Comparison of ENCODE assay signal across 11 cellular contexts in the genomic region with DNA sequence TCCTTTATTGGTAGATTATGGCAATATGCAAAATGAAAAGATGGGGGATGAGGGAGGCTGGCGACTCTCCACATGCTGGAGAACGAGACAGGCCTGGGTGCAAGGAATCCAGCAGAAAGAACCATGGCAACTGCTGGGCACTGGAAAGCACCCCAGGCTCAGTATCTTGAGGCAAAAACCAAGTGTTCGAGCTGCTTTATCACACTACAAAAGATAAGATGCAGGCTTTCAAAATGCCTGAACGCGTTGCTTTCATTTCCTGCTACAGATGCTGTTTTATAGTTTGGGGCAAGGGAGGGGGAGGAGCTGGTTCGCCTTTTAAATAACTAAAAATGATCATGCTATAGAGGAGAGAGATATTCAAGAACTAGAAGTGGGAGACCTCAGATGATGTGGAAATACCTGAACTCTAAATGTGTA. TPM values are rescaled to one million over a fixed set of nuclear protein-coding genes. Genes with fewer than 3 reads are reported as not detected.
DNase-seq lines count a peak whose midpoint lies in the region; ATAC-seq and TF ChIP-seq lines count a peak whose summit lies in the region.
"Had no signal": no experiment of that assay in that cellular context is flagged by ENCODE, and none has a peak within 500 bp of the region (broad histone marks: within the 10 kb centered on the region; RNA-seq: fewer than 3 reads in every experiment).

No MANE protein-coding gene starts in this region.

- peak overlapping the region; percentile 79 for H3K4me3 Mint-ChIP-seq in CD8-positive, alpha-beta T cell
- H3K4me3 Mint-ChIP-seq in GM23338 = no peak overlapping the region
- peak overlapping the region; percentile 65 for H3K4me3 Mint-ChIP-seq in memory B cell

- peaks cover 60% of the 10 kb centered on the region for H3K4me1 ChIP-seq in CD8-positive, alpha-beta T cell (ENCODE audit: insufficient read depth, low read length)
- peaks cover 11% of the 10 kb centered on the region; the same call in 1 of the 2 replicates for H3K4me1 ChIP-seq in GM23338 (ENCODE audit: insufficient read depth)

- H3K36me3 Mint-ChIP-seq in CD8-positive, alpha-beta T cell = peaks cover 60% of the 10 kb centered on the region
- H3K36me3 Mint-ChIP-seq in GM23338 (ENCODE audit: low read depth) (no peaks in the 10 kb centered on the region; the same call in 1 of the 3 replicates), memory B cell (peaks cover 8% of the 10 kb centered on the region)

- POLR2A ChIA-PET in CD8-positive, alpha-beta T cell (lab: Charles Lee) = interaction anchor here (0.9 to 3.5 kb wide), 7 partner anchors 14 to 68 kb away, joined by 3 to 23 read pairs (median 7); partner anchors contain the start of gene NIN

- H3F3A ChIP-seq in GM23338 (replicated peaks; ENCODE audit: low read depth) = no peaks in the 10 kb centered on the region

- no peaks in the 10 kb centered on the region for H3K36me3 ChIP-seq in CD8-positive, alpha-beta T cell (ENCODE audit: insufficient read depth, low read length)
- no peaks in the 10 kb centered on the region for H3K36me3 ChIP-seq in GM23338 (ENCODE audit: insufficient read depth)

- peak overlapping the region; percentile 59 for H3K27ac ChIP-seq in CD8-positive, alpha-beta T cell (ENCODE audit: low read depth, low read length)
- H3K27ac ChIP-seq in GM23338 (ENCODE audit: low read depth) = no peak overlapping the region

- no peaks in the 10 kb centered on the region for H3K79me2 ChIP-seq in GM23338 (replicated peaks; ENCODE audit: insufficient read depth)

- H3K9me3 Mint-ChIP-seq in CD8-positive, alpha-beta T cell = no peaks in the 10 kb centered on the region
- H3K9me3 Mint-ChIP-seq in GM23338 (no peaks in the 10 kb centered on the region), memory B cell (no peaks in the 10 kb centered on the region)

- H3K27me3 ChIP-seq in CD8-positive, alpha-beta T cell (ENCODE audit: insufficient read depth, low read length) = no peaks in the 10 kb centered on the region
- no peaks in the 10 kb centered on the region for H3K27me3 ChIP-seq in GM23338 (ENCODE audit: insufficient read depth)

- TF ChIP-seq CTCF in CD8-positive, alpha-beta T cell (IDR thresholded peaks at IDR 0.05) = no peak
- no peak for TF ChIP-seq CTCF in GM23338 (conservative IDR thresholded peaks at IDR 0.05; ENCODE audit: low read depth in 2 of 2)

- peak in 2 of 7 experiments; percentile 18 to 56 for DNase-seq in CD8-positive, alpha-beta T cell
- no peak for DNase-seq in GM23338 (ENCODE audit: low spot score)
- peak; percentile 25 for DNase-seq in activated CD8-positive, alpha-beta memory T cell treated with anti-CD3 and anti-CD28 coated beads, Interleukin-2, amount 50 U/mL, for 4 hours
- no peak for DNase-seq in memory B cell (ENCODE audit: low spot score in 2 of 2)
- no peak for DNase-seq in SHP77 treated with DMSO at 0.1 percent for 48 hours (lab: John Stamatoyannopoulos, UW)
- no peak for DNase-seq in epidermal melanocyte (ENCODE audit: insufficient read length, low spot score)
- no peak for DNase-seq in kidney tubule cell (ENCODE audit: low spot score)
- DNase-seq: activated CD4-positive, CD25-positive, alpha-beta regulatory T cell; Calu3; NCI-H2227 treated with DMSO at 0.1 percent for 48 hours had no signal

- peak overlapping the region; percentile 30 for H3K4me3 ChIP-seq in CD8-positive, alpha-beta T cell (ENCODE audit: low read depth, low read length)
- H3K4me3 ChIP-seq in GM23338 = no peak overlapping the region

- H2AFZ ChIP-seq in GM23338 = no peak overlapping the region

- intact Hi-C loops in CD8-positive, alpha-beta T cell (cut with DNase I, micrococcal nuclease) = loop anchor here (1.0 to 2.0 kb wide), 5 partner anchors 8 to 39 kb away; partner anchors contain the start of gene NIN (in 1 of the 2)

- H4K20me1 ChIP-seq in GM23338 (replicated peaks; ENCODE audit: insufficient read depth) = no peaks in the 10 kb centered on the region

- H3K27me3 Mint-ChIP-seq in CD8-positive, alpha-beta T cell (ENCODE audit: low read depth) = no peaks in the 10 kb centered on the region
- H3K27me3 Mint-ChIP-seq in GM23338 (ENCODE audit: insufficient read depth, low read depth, poor library complexity) = peaks cover 2% of the 10 kb centered on the region
- H3K27me3 Mint-ChIP-seq in memory B cell = no peaks in the 10 kb centered on the region

- H3K9me2 ChIP-seq in GM23338 (ENCODE audit: insufficient read depth) = no peaks in the 10 kb centered on the region

- peak overlapping the region; percentile 98 for H3K27ac Mint-ChIP-seq in CD8-positive, alpha-beta T cell
- H3K27ac Mint-ChIP-seq in GM23338 = 0 out of 2 replicates have a peak overlapping the region, but pooled peaks have one; percentile 17
- peak overlapping the region; percentile 91 for H3K27ac Mint-ChIP-seq in memory B cell

- ATAC-seq in CD8-positive, alpha-beta T cell = peak; percentile 54
- no peak for ATAC-seq in GM23338
- peak; percentile 35 for ATAC-seq in memory B cell (ENCODE audit: low read depth)
- ATAC-seq in GM19324 (IDR thresholded peaks at IDR 0.05; ENCODE audit: low FRiP score, unreplicated experiment) = no peak

- CTCF ChIA-PET in CD8-positive, alpha-beta T cell (lab: Charles Lee) = interaction anchor here (1.1 to 14.7 kb wide), 6 partner anchors 13 to 69 kb away, joined by 3 to 144 read pairs (median 4); no protein-coding TSS in a partner anchor

- H3K4me2 ChIP-seq in GM23338 = no peak overlapping the region

- peaks cover 95% of the 10 kb centered on the region for H3K4me1 Mint-ChIP-seq in CD8-positive, alpha-beta T cell (ENCODE audit: low read depth)
- H3K4me1 Mint-ChIP-seq in GM23338 (peaks cover 12% of the 10 kb centered on the region), memory B cell (peaks cover 68% of the 10 kb centered on the region)

- H3K9me3 ChIP-seq in CD8-positive, alpha-beta T cell (ENCODE audit: low read length) = no peaks in the 10 kb centered on the region

TF ChIP-seq in GM23338, 12 proteins besides CTCF, POLR2A, EP300 and RAD21 (continues in another document):
- no peak for TF ChIP-seq POLR2AphosphoS5 (IDR thresholded peaks at IDR 0.05; ENCODE audit: low read depth)
- TF ChIP-seq, protein P1, sequence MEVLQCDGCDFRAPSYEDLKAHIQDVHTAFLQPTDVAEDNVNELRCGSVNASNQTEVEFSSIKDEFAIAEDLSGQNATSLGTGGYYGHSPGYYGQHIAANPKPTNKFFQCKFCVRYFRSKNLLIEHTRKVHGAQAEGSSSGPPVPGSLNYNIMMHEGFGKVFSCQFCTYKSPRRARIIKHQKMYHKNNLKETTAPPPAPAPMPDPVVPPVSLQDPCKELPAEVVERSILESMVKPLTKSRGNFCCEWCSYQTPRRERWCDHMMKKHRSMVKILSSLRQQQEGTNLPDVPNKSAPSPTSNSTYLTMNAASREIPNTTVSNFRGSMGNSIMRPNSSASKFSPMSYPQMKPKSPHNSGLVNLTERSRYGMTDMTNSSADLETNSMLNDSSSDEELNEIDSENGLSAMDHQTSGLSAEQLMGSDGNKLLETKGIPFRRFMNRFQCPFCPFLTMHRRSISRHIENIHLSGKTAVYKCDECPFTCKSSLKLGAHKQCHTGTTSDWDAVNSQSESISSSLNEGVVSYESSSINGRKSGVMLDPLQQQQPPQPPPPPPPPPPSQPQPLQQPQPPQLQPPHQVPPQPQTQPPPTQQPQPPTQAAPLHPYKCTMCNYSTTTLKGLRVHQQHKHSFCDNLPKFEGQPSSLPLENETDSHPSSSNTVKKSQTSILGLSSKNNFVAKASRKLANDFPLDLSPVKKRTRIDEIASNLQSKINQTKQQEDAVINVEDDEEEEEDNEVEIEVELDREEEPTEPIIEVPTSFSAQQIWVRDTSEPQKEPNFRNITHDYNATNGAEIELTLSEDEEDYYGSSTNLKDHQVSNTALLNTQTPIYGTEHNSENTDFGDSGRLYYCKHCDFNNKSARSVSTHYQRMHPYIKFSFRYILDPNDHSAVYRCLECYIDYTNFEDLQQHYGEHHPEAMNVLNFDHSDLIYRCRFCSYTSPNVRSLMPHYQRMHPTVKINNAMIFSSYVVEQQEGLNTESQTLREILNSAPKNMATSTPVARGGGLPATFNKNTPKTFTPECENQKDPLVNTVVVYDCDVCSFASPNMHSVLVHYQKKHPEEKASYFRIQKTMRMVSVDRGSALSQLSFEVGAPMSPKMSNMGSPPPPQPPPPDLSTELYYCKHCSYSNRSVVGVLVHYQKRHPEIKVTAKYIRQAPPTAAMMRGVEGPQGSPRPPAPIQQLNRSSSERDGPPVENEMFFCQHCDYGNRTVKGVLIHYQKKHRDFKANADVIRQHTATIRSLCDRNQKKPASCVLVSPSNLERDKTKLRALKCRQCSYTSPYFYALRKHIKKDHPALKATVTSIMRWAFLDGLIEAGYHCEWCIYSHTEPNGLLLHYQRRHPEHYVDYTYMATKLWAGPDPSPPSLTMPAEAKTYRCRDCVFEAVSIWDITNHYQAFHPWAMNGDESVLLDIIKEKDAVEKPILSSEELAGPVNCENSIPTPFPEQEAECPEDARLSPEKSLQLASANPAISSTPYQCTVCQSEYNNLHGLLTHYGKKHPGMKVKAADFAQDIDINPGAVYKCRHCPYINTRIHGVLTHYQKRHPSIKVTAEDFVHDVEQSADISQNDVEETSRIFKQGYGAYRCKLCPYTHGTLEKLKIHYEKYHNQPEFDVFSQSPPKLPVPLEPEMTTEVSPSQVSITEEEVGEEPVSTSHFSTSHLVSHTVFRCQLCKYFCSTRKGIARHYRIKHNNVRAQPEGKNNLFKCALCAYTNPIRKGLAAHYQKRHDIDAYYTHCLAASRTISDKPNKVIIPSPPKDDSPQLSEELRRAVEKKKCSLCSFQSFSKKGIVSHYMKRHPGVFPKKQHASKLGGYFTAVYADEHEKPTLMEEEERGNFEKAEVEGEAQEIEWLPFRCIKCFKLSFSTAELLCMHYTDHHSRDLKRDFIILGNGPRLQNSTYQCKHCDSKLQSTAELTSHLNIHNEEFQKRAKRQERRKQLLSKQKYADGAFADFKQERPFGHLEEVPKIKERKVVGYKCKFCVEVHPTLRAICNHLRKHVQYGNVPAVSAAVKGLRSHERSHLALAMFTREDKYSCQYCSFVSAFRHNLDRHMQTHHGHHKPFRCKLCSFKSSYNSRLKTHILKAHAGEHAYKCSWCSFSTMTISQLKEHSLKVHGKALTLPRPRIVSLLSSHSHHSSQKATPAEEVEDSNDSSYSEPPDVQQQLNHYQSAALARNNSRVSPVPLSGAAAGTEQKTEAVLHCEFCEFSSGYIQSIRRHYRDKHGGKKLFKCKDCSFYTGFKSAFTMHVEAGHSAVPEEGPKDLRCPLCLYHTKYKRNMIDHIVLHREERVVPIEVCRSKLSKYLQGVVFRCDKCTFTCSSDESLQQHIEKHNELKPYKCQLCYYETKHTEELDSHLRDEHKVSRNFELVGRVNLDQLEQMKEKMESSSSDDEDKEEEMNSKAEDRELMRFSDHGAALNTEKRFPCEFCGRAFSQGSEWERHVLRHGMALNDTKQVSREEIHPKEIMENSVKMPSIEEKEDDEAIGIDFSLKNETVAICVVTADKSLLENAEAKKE (CRISPR knock-in tag; IDR thresholded peaks at IDR 0.05) = no peak
- no peak for TF ChIP-seq JUNB (IDR thresholded peaks at IDR 0.05; ENCODE audit: unreplicated experiment)
- no peak for TF ChIP-seq CREB1 (CRISPR knock-in tag; IDR thresholded peaks at IDR 0.05; ENCODE audit: low read depth)
- no peak for TF ChIP-seq EZH2phosphoT487 (IDR thresholded peaks at IDR 0.05; ENCODE audit: unreplicated experiment)

RNA-seq across cellular contexts. Expression of gene NIN, which starts 38.9 kb away (rescaled TPM):
- 100 to 1,000 TPM; 121 to 132 TPM for total RNA-seq in CD8-positive, alpha-beta T cell
- total RNA-seq in GM23338 (2014; rRNA removed; shearing (Covaris generic)) = 12.9 and 17.4 TPM in 2 replicates
- polyA plus RNA-seq in GM23338 (2016; fragmentation: Nextera tagmentation; extraction: Ambion mirVana) = 6.2 and 7.4 TPM in 2 replicates

Comparison
In these comparisons a context has a peak if more than half of its experiments do, and no peak if none do; other contexts are left out.
1. ATAC-seq: peak in CD8-positive, alpha-beta T cell (single experiment) and memory B cell (single experiment); none in GM23338 (single experiment) and GM19324 (single experiment).
2. H3K27ac Mint-ChIP-seq: peak in every context shown above with its lines; median percentile 98 in CD8-positive, alpha-beta T cell; 91 in memory B cell; 17 in GM23338.